ENCODE assay signal across 18 cellular contexts in genomic region chr10:78726171-78726570, GRCh38.
DNase-seq lines count a peak whose midpoint lies in the region; TF ChIP-seq lines count a peak whose summit lies in the region.
"Had no signal": no experiment of that assay in that cellular context is flagged by ENCODE, and none has a peak within 500 bp of the region (broad histone marks: within the 10 kb centered on the region; RNA-seq: fewer than 3 reads in every experiment).

No MANE protein-coding gene starts in this region.

- peak overlapping the region; percentile 77 for H3K27ac ChIP-seq in trophoblast cell (ENCODE audit: low read depth, low read length)
- H3K27ac ChIP-seq: BLaER1 treated with 17β-estradiol and CSF1 and Interleukin-3, amounts not matched to agents 10 nM and 100 nM; C4-2B had no signal

- no peak overlapping the region for H3K14ac ChIP-seq in trophoblast cell (ENCODE audit: low read length)

- H3K4ac ChIP-seq in trophoblast cell (ENCODE audit: low read depth, low read length) = no peak overlapping the region

- no peak overlapping the region for H3K4me2 ChIP-seq in trophoblast cell (ENCODE audit: low read length)
- H3K4me2 ChIP-seq: BLaER1 treated with 17β-estradiol and CSF1 and Interleukin-3, amounts not matched to agents 10 nM and 100 nM had no signal

- TF ChIP-seq CTCF in BE2C (IDR thresholded peaks at IDR 0.05; ENCODE audit: low read depth, low read length) = no peak

- H3K4me1 ChIP-seq in BE2C (peaks cover 17% of the 10 kb centered on the region), trophoblast cell (ENCODE audit: control insufficient read depth in 1 of 2, insufficient read depth in 2 of 2, low read length in 2 of 2) (peaks cover 15 to 21% of the 10 kb centered on the region in 2 experiments)
- H3K4me1 ChIP-seq: Caco-2 had no signal

- H3K79me1 ChIP-seq in trophoblast cell (ENCODE audit: low read length) = peaks cover 13% of the 10 kb centered on the region

- DNase-seq in BE2C (peak; percentile 39), ELF-1 (ENCODE audit: low read depth, low spot score) (peak; percentile 33), islet precursor cell (peak; percentile 66), trophoblast cell (no peak), mucosa of gallbladder (ENCODE audit: low spot score) (no peak), cortex of kidney (lab: John Stamatoyannopoulos, UW) (no peak), NCI-H1694 treated with DMSO at 0.1 percent for 48 hours (lab: John Stamatoyannopoulos, UW) (no peak)
- no peak for DNase-seq in stimulated activated CD4-positive, alpha-beta T cell treated with anti-CD3 and anti-CD28 coated beads, Interleukin-4, amount 100 ng/mL, for 1 hour
- DNase-seq: 8988T; ACHN; Caco-2; Calu3; CD4-positive, alpha-beta T cell; CD8-positive, alpha-beta T cell; DMS79 treated with DMSO at 0.1 percent for 48 hours; GF-D8 had no signal

- no peak overlapping the region for H4K8ac ChIP-seq in trophoblast cell (ENCODE audit: low read depth, low read length)

- H2BK5ac ChIP-seq in trophoblast cell (ENCODE audit: low read depth, low read length, poor library complexity) = no peak overlapping the region

- H3K18ac ChIP-seq in trophoblast cell (ENCODE audit: low read length) = no peak overlapping the region

- no peak overlapping the region for H4K12ac ChIP-seq in trophoblast cell (ENCODE audit: low read depth, low read length)

- WGBS in trophoblast cell (ENCODE audit: extremely low coverage, insufficient coverage, insufficient read length) = no CpG with 5 or more reads among the region's 3 CpGs

- H3K23ac ChIP-seq in trophoblast cell (ENCODE audit: low read length) = no peak overlapping the region

- no peak overlapping the region for H3K4me3 ChIP-seq in BE2C (ENCODE audit: low read depth, low read length)
- no peak overlapping the region for H3K4me3 ChIP-seq in trophoblast cell (ENCODE audit: low read depth, low read length)
- H3K4me3 ChIP-seq: BLaER1 treated with 17β-estradiol and CSF1 and Interleukin-3, amounts not matched to agents 10 nM and 100 nM had no signal

- H2BK120ac ChIP-seq in trophoblast cell (ENCODE audit: insufficient read depth, low read length, poor library complexity) = no peak overlapping the region

- H3K27me3 ChIP-seq in BE2C = no peaks in the 10 kb centered on the region
- no peaks in the 10 kb centered on the region for H3K27me3 ChIP-seq in trophoblast cell (ENCODE audit: insufficient read depth, low read length)
- H3K27me3 ChIP-seq: BLaER1 treated with 17β-estradiol and CSF1 and Interleukin-3, amounts not matched to agents 10 nM and 100 nM had no signal

- no peak overlapping the region for H4K91ac ChIP-seq in trophoblast cell (ENCODE audit: low read depth, low read length)

- H3K36me3 ChIP-seq in BE2C = no peaks in the 10 kb centered on the region
- no peaks in the 10 kb centered on the region for H3K36me3 ChIP-seq in trophoblast cell (ENCODE audit: control insufficient read depth in 1 of 2, insufficient read depth in 2 of 2, low read length in 2 of 2)
- H3K36me3 ChIP-seq: BLaER1 treated with 17β-estradiol and CSF1 and Interleukin-3, amounts not matched to agents 10 nM and 100 nM had no signal

- no peak overlapping the region for H3K9ac ChIP-seq in trophoblast cell (ENCODE audit: low read length)
- H3K9ac ChIP-seq: BLaER1 treated with 17β-estradiol and CSF1 and Interleukin-3, amounts not matched to agents 10 nM and 100 nM had no signal

- no peak overlapping the region for H2BK12ac ChIP-seq in trophoblast cell (ENCODE audit: low read length)

- H2AK5ac ChIP-seq in trophoblast cell (ENCODE audit: low read length) = no peak overlapping the region

- no peaks in the 10 kb centered on the region for H3K9me3 ChIP-seq in BE2C
- no peaks in the 10 kb centered on the region for H3K9me3 ChIP-seq in trophoblast cell (ENCODE audit: insufficient read depth, low read depth, low read length)
- H3K9me3 ChIP-seq: Caco-2 had no signal

- no peak overlapping the region for H2AFZ ChIP-seq in trophoblast cell (ENCODE audit: insufficient read depth, low read length, poor library complexity)

- no peaks in the 10 kb centered on the region for H3K79me2 ChIP-seq in trophoblast cell (ENCODE audit: control insufficient read depth, insufficient read depth, low read length, poor library complexity)

Comparison
In these comparisons a context has a peak if more than half of its experiments do, and no peak if none do; other contexts are left out.
1. DNase-seq: peak in BE2C (single experiment), ELF-1 (single experiment) and islet precursor cell (single experiment); none in trophoblast cell (0 of 2), mucosa of gallbladder (single experiment), cortex of kidney (single experiment), stimulated activated CD4-positive, alpha-beta T cell treated with anti-CD3 and anti-CD28 coated beads, Interleukin-4, amount 100 ng/mL, for 1 hour (single experiment) and NCI-H1694 treated with DMSO at 0.1 percent for 48 hours (single experiment).